ENCODE assay signal across 28 cellular contexts in genomic region chr13:39313721-39314120, GRCh38.
"Had no signal": no experiment of that assay in that cellular context is flagged by ENCODE, and none has a peak within 500 bp of the region (broad histone marks: within the 10 kb centered on the region; RNA-seq: fewer than 3 reads in every experiment).

No MANE protein-coding gene starts in this region.

- H3K4me1 Mint-ChIP-seq: activated CD4-positive, alpha-beta memory T cell treated with anti-CD3 and anti-CD28 coated beads, Interleukin-2, amount 10 ng/mL, durations not matched to agents 7 days and 5 days; activated CD4-positive, alpha-beta T cell treated with anti-CD3 and anti-CD28 coated beads, Interleukin-2, amount 10 ng/mL, durations not matched to agents 7 days and 5 days; activated naive CD4-positive, alpha-beta T cell treated with anti-CD3 and anti-CD28 coated beads, Interleukin-2, amount 10 ng/mL, durations not matched to agents 7 days and 5 days; activated naive CD8-positive, alpha-beta T cell treated with anti-CD3 and anti-CD28 coated beads, Interleukin-2, amount 10 ng/mL, durations not matched to agents 7 days and 5 days; central memory CD8-positive, alpha-beta T cell; endodermal cell; WTC11 had no signal

- H3K4me3 ChIP-seq: ascending aorta, breast epithelium, coronary artery, dorsolateral prefrontal cortex, esophagus squamous epithelium had no signal

- H3K36me3 Mint-ChIP-seq: activated naive CD4-positive, alpha-beta T cell treated with anti-CD3 and anti-CD28 coated beads, Interleukin-2, amount 10 ng/mL, durations not matched to agents 7 days and 5 days; activated naive CD4-positive, alpha-beta T cell treated with anti-CD3 and anti-CD28 coated beads, Interleukin-2, amount 50 U/mL, for 72 hours; activated naive CD8-positive, alpha-beta T cell treated with anti-CD3 and anti-CD28 coated beads, Interleukin-2, amount 10 ng/mL, durations not matched to agents 7 days and 5 days; brain; WTC11 had no signal

- DNase-seq: activated CD4-positive, alpha-beta memory T cell treated with anti-CD3 and anti-CD28 coated beads, Interleukin-2, amount 10 ng/mL, durations not matched to agents 7 days and 5 days; activated CD4-positive, alpha-beta T cell treated with anti-CD3 and anti-CD28 coated beads for 1 hour; activated CD4-positive, alpha-beta T cell treated with anti-CD3 and anti-CD28 coated beads for 4 hours; activated CD4-positive, alpha-beta T cell treated with anti-CD3 and anti-CD28 coated beads, Interleukin-2, amount 10 ng/mL, durations not matched to agents 7 days and 5 days; activated CD4-positive, alpha-beta T cell treated with anti-CD3 and anti-CD28 coated beads, Interleukin-2, amount 50 U/mL, for 4 hours; activated CD8-positive, alpha-beta memory T cell treated with anti-CD3 and anti-CD28 coated beads, Interleukin-2, amount 50 U/mL, for 48 hours; activated gamma-delta T cell; activated naive CD4-positive, alpha-beta T cell; activated naive CD4-positive, alpha-beta T cell treated with anti-CD3 and anti-CD28 coated beads, Interleukin-2, amount 10 ng/mL, durations not matched to agents 7 days and 5 days; activated naive CD8-positive, alpha-beta T cell treated with anti-CD3 and anti-CD28 coated beads, Interleukin-2, amount 10 ng/mL, durations not matched to agents 7 days and 5 days; activated T-cell treated with anti-CD3 and anti-CD28 coated beads for 4 hours; activated T-cell treated with anti-CD3 and anti-CD28 coated beads, Interleukin-2, amount 50 U/mL, for 24 hours; activated T-cell treated with anti-CD3 and anti-CD28 coated beads, Interleukin-2, amount 50 U/mL, for 72 hours; dorsolateral prefrontal cortex; effector memory CD4-positive, alpha-beta T cell; endodermal cell; esophagus squamous epithelium; head of caudate nucleus; T-helper 2 cell had no signal

- H3K27ac Mint-ChIP-seq: activated CD4-positive, alpha-beta memory T cell treated with anti-CD3 and anti-CD28 coated beads, Interleukin-2, amount 10 ng/mL, durations not matched to agents 7 days and 5 days; activated CD4-positive, alpha-beta T cell treated with anti-CD3 and anti-CD28 coated beads, Interleukin-2, amount 10 ng/mL, durations not matched to agents 7 days and 5 days; activated naive CD4-positive, alpha-beta T cell treated with anti-CD3 and anti-CD28 coated beads, Interleukin-2, amount 10 ng/mL, durations not matched to agents 7 days and 5 days; activated naive CD4-positive, alpha-beta T cell treated with anti-CD3 and anti-CD28 coated beads, Interleukin-2, amount 50 U/mL, for 72 hours; activated naive CD8-positive, alpha-beta T cell treated with anti-CD3 and anti-CD28 coated beads, Interleukin-2, amount 10 ng/mL, durations not matched to agents 7 days and 5 days; activated T-cell treated with anti-CD3 and anti-CD28 coated beads, Interleukin-2, amount 50 U/mL, for 24 hours; activated T-cell treated with anti-CD3 and anti-CD28 coated beads, Interleukin-2, amount 50 U/mL, for 72 hours; brain; dendritic cell treated with granulocyte-macrophage colony-stimulating factor and Interleukin-4, amounts not matched to agents 40 ng/mL and 50 ng/mL, for 4 days; endodermal cell; WTC11 had no signal

- H3K9me3 Mint-ChIP-seq: activated CD4-positive, alpha-beta memory T cell treated with anti-CD3 and anti-CD28 coated beads, Interleukin-2, amount 10 ng/mL, durations not matched to agents 7 days and 5 days; activated CD4-positive, alpha-beta T cell treated with anti-CD3 and anti-CD28 coated beads, Interleukin-2, amount 10 ng/mL, durations not matched to agents 7 days and 5 days; activated naive CD4-positive, alpha-beta T cell treated with anti-CD3 and anti-CD28 coated beads, Interleukin-2, amount 10 ng/mL, durations not matched to agents 7 days and 5 days; activated naive CD4-positive, alpha-beta T cell treated with anti-CD3 and anti-CD28 coated beads, Interleukin-2, amount 50 U/mL, for 72 hours; activated naive CD8-positive, alpha-beta T cell treated with anti-CD3 and anti-CD28 coated beads, Interleukin-2, amount 10 ng/mL, durations not matched to agents 7 days and 5 days; activated T-cell treated with anti-CD3 and anti-CD28 coated beads, Interleukin-2, amount 50 U/mL, for 24 hours; activated T-cell treated with anti-CD3 and anti-CD28 coated beads, Interleukin-2, amount 50 U/mL, for 72 hours; brain; central memory CD8-positive, alpha-beta T cell; dendritic cell treated with granulocyte-macrophage colony-stimulating factor and Interleukin-4, amounts not matched to agents 40 ng/mL and 50 ng/mL, for 4 days; endodermal cell; WTC11 had no signal

- H3K27me3 ChIP-seq: ascending aorta, breast epithelium, dorsolateral prefrontal cortex, esophagus squamous epithelium had no signal

- ATAC-seq: activated naive CD4-positive, alpha-beta T cell treated with anti-CD3 and anti-CD28 coated beads, Interleukin-2, amount 50 U/mL, for 72 hours; activated T-cell treated with anti-CD3 and anti-CD28 coated beads, Interleukin-2, amount 50 U/mL, for 72 hours; WTC11 had no signal

- H3K27me3 Mint-ChIP-seq: activated CD4-positive, alpha-beta T cell treated with anti-CD3 and anti-CD28 coated beads, Interleukin-2, amount 10 ng/mL, durations not matched to agents 7 days and 5 days; activated naive CD4-positive, alpha-beta T cell treated with anti-CD3 and anti-CD28 coated beads, Interleukin-2, amount 10 ng/mL, durations not matched to agents 7 days and 5 days; central memory CD8-positive, alpha-beta T cell; dendritic cell treated with granulocyte-macrophage colony-stimulating factor and Interleukin-4, amounts not matched to agents 40 ng/mL and 50 ng/mL, for 4 days had no signal

- H3K9me3 ChIP-seq: ascending aorta, breast epithelium, esophagus squamous epithelium had no signal

- H3K27ac ChIP-seq: ascending aorta, coronary artery, dorsolateral prefrontal cortex, esophagus squamous epithelium, VCaP had no signal

- H3K4me3 Mint-ChIP-seq: activated CD4-positive, alpha-beta memory T cell treated with anti-CD3 and anti-CD28 coated beads, Interleukin-2, amount 10 ng/mL, durations not matched to agents 7 days and 5 days; activated CD4-positive, alpha-beta T cell treated with anti-CD3 and anti-CD28 coated beads, Interleukin-2, amount 10 ng/mL, durations not matched to agents 7 days and 5 days; activated naive CD4-positive, alpha-beta T cell treated with anti-CD3 and anti-CD28 coated beads, Interleukin-2, amount 10 ng/mL, durations not matched to agents 7 days and 5 days; activated naive CD8-positive, alpha-beta T cell treated with anti-CD3 and anti-CD28 coated beads, Interleukin-2, amount 10 ng/mL, durations not matched to agents 7 days and 5 days; activated T-cell treated with anti-CD3 and anti-CD28 coated beads, Interleukin-2, amount 50 U/mL, for 24 hours; activated T-cell treated with anti-CD3 and anti-CD28 coated beads, Interleukin-2, amount 50 U/mL, for 72 hours; brain; central memory CD8-positive, alpha-beta T cell; dendritic cell treated with granulocyte-macrophage colony-stimulating factor and Interleukin-4, amounts not matched to agents 40 ng/mL and 50 ng/mL, for 4 days; endodermal cell; WTC11 had no signal

- H3K36me3 ChIP-seq: ascending aorta, breast epithelium, esophagus squamous epithelium had no signal
